In the genomic region with DNA sequence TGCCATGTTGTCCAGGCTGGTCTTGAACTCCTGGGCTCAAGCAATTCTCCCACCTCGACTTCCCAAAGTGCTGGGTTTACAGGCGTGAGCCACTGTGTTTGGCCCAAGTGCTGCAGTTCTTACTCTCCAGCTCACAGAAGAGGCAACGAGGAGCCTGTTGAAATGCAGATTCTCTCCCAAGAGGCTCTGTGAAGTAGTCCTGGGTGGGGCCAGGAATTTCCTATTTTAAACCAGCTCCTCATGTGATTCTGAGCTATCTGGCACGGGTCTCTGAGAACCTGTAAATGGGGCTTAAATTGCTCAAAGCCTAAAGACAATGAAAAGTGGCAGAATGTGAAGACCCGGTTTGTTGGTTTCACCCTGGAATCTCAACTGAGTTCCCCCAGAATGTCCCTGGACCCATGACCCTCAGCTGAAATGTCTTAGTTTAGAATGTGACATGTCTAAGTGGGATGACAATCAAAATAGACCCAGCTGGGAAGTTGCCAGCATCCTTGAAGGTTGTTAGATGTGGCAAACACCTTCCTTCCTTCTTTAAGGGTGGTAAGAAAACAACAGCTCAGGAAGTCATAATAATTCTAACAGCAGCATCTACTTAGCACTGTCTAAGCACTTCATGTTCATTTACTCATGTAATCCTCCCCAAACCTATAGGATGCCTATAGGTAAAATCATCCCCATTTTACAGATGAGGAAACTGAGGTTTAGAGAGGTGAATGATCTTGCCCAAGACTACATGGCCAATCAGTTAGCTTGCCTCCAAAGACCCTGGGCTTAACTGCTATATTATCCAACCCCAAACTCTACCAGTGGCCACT, we compare ENCODE assay signal across 12 cellular contexts. TPM values are rescaled to one million over a fixed set of nuclear protein-coding genes. Genes with fewer than 3 reads are reported as not detected.
DNase-seq lines count a peak whose midpoint lies in the region; ATAC-seq, FAIRE-seq and TF ChIP-seq lines count a peak whose summit lies in the region.
"Had no signal": no experiment of that assay in that cellular context is flagged by ENCODE, and none has a peak within 500 bp of the region (broad histone marks: within the 10 kb centered on the region; RNA-seq: fewer than 3 reads in every experiment).

No MANE protein-coding gene starts in this region.

- no peak for TF ChIP-seq POLR2A in endothelial cell of umbilical vein (IDR thresholded peaks at IDR 0.05; ENCODE audit: low read depth, low read length)

- peak overlapping the region; percentile 95 for H3K27ac Mint-ChIP-seq in activated CD4-positive, alpha-beta T cell treated with anti-CD3 and anti-CD28 coated beads for 36 hours
- peak overlapping the region; percentile 97 for H3K27ac Mint-ChIP-seq in stimulated activated naive CD8-positive, alpha-beta T cell treated with anti-CD3 and anti-CD28 coated beads, Interleukin-15, Interleukin-2, amounts not matched to agents 100 ng/mL and 50 ng/mL, for 24 hours
- H3K27ac Mint-ChIP-seq in Caco-2 (ENCODE audit: unreplicated experiment): no peak overlapping the region

- H3K36me3 Mint-ChIP-seq in activated CD4-positive, alpha-beta T cell treated with anti-CD3 and anti-CD28 coated beads for 36 hours (ENCODE audit: low read depth): peaks cover 46% of the 10 kb centered on the region
- H3K36me3 Mint-ChIP-seq in stimulated activated naive CD8-positive, alpha-beta T cell treated with anti-CD3 and anti-CD28 coated beads, Interleukin-15, Interleukin-2, amounts not matched to agents 100 ng/mL and 50 ng/mL, for 24 hours (ENCODE audit: low read depth): peaks cover 19% of the 10 kb centered on the region
- peaks cover 31% of the 10 kb centered on the region for H3K36me3 Mint-ChIP-seq in Caco-2 (ENCODE audit: insufficient read depth, unreplicated experiment)

- H3K9me1 ChIP-seq in endothelial cell of umbilical vein (replicated peaks; ENCODE audit: control insufficient read depth, extremely low read depth, insufficient read depth, low read length): no peaks in the 10 kb centered on the region

- intact Hi-C loops in activated CD4-positive, alpha-beta T cell treated with anti-CD3 and anti-CD28 coated beads for 36 hours (cut with DNase I, micrococcal nuclease): no loop called here
- intact Hi-C loops in endothelial cell of umbilical vein (cut with micrococcal nuclease) (no loop called here), Caco-2 (cut with micrococcal nuclease; ENCODE audit: unreplicated experiment) (no loop called here)

- no peaks in the 10 kb centered on the region for H3K27me3 ChIP-seq in endothelial cell of umbilical vein (ENCODE audit: control insufficient read depth in 2 of 2, insufficient read depth in 2 of 2, low read length in 2 of 2)
- H3K27me3 ChIP-seq in Caco-2 (replicated peaks; ENCODE audit: control insufficient read depth, insufficient read depth, low read length): no peaks in the 10 kb centered on the region
- H3K27me3 ChIP-seq: body of pancreas, tibial artery had no signal

- H3K4me3 Mint-ChIP-seq in activated CD4-positive, alpha-beta T cell treated with anti-CD3 and anti-CD28 coated beads for 36 hours: peak overlapping the region; percentile 46
- H3K4me3 Mint-ChIP-seq in stimulated activated naive CD8-positive, alpha-beta T cell treated with anti-CD3 and anti-CD28 coated beads, Interleukin-15, Interleukin-2, amounts not matched to agents 100 ng/mL and 50 ng/mL, for 24 hours: peak overlapping the region; percentile 48
- no peak overlapping the region for H3K4me3 Mint-ChIP-seq in Caco-2 (ENCODE audit: unreplicated experiment)

- H3K9me3 Mint-ChIP-seq in activated CD4-positive, alpha-beta T cell treated with anti-CD3 and anti-CD28 coated beads for 36 hours (ENCODE audit: low read depth): no peaks in the 10 kb centered on the region
- no peaks in the 10 kb centered on the region for H3K9me3 Mint-ChIP-seq in stimulated activated naive CD8-positive, alpha-beta T cell treated with anti-CD3 and anti-CD28 coated beads, Interleukin-15, Interleukin-2, amounts not matched to agents 100 ng/mL and 50 ng/mL, for 24 hours
- H3K9me3 Mint-ChIP-seq in Caco-2 (ENCODE audit: unreplicated experiment): no peaks in the 10 kb centered on the region

- H3K4me3 ChIP-seq in endothelial cell of umbilical vein (replicated peaks in 1 of 3; ENCODE audit: insufficient read depth in 1 of 3, low read depth in 1 of 3, low read length in 3 of 3) (no peak overlapping the region), Caco-2 (ENCODE audit: low read depth, low read length) (no peak overlapping the region)
- H3K4me3 ChIP-seq: body of pancreas, tibial artery had no signal

- H3K4me1 Mint-ChIP-seq in activated CD4-positive, alpha-beta T cell treated with anti-CD3 and anti-CD28 coated beads for 36 hours: peaks cover 83% of the 10 kb centered on the region
- H3K4me1 Mint-ChIP-seq in stimulated activated naive CD8-positive, alpha-beta T cell treated with anti-CD3 and anti-CD28 coated beads, Interleukin-15, Interleukin-2, amounts not matched to agents 100 ng/mL and 50 ng/mL, for 24 hours (ENCODE audit: low read depth): peaks cover 92% of the 10 kb centered on the region
- H3K4me1 Mint-ChIP-seq in Caco-2 (ENCODE audit: low read depth, unreplicated experiment): no peaks in the 10 kb centered on the region

- FAIRE-seq in endothelial cell of umbilical vein (lab: Jason Lieb, UNC): peak; percentile 18

- no peak overlapping the region for H3K4me2 ChIP-seq in endothelial cell of umbilical vein (ENCODE audit: insufficient read depth, low read length)

- H3K36me3 ChIP-seq in endothelial cell of umbilical vein (ENCODE audit: control insufficient read depth in 2 of 2, extremely low read depth in 1 of 2, insufficient read depth in 2 of 2, low read length in 2 of 2) (no peaks in the 10 kb centered on the region), Caco-2 (ENCODE audit: control insufficient read depth, insufficient read depth, low read length) (no peaks in the 10 kb centered on the region; the same call in none of the 2 replicates)
- H3K36me3 ChIP-seq: tibial artery had no signal

- CTCF ChIA-PET in activated CD4-positive, alpha-beta T cell treated with anti-CD3 and anti-CD28 coated beads for 36 hours (lab: Charles Lee): interaction anchor here (0.5 to 4.6 kb wide), 9 partner anchors 12 to 426 kb away, joined by 3 to 21 read pairs (median 4); a partner anchor contains a TSS
- CTCF ChIA-PET in endothelial cell of umbilical vein (lab: Charles Lee): interaction anchor here (1.2 to 1.8 kb wide), 3 partner anchors 12 to 412 kb away, joined by 3 to 10 read pairs (median 7); no protein-coding TSS in a partner anchor
- CTCF ChIA-PET in Caco-2 (lab: Charles Lee): interaction anchor here (0.6 kb wide), 1 partner anchor 735 kb away, joined by 3 read pairs; no protein-coding TSS in a partner anchor

- DNase-seq in activated CD4-positive, alpha-beta T cell treated with anti-CD3 and anti-CD28 coated beads for 36 hours: peak; percentile 55
- no peak for DNase-seq in activated CD4-positive, alpha-beta T cell treated with anti-CD3 and anti-CD28 coated beads for 1 hour
- DNase-seq in T-helper 9 cell (peak; percentile 45), endothelial cell of umbilical vein (ENCODE audit: low read depth, low spot score) (no peak), Caco-2 (no peak), NCI-H82 (lab: John Stamatoyannopoulos, UW) (no peak)
- DNase-seq: 8988T, NCI-H748 treated with DMSO at 0.1 percent for 48 hours had no signal

- H4K20me1 ChIP-seq in endothelial cell of umbilical vein (replicated peaks; ENCODE audit: control insufficient read depth, extremely low read depth, insufficient read depth, low read length): no peaks in the 10 kb centered on the region

- H2AFZ ChIP-seq in endothelial cell of umbilical vein (ENCODE audit: low read depth, low read length): no peak overlapping the region

- H3K9me3 ChIP-seq in endothelial cell of umbilical vein (replicated peaks; ENCODE audit: control insufficient read depth, insufficient read depth, low read length) (no peaks in the 10 kb centered on the region), Caco-2 (no peaks in the 10 kb centered on the region)
- H3K9me3 ChIP-seq: body of pancreas, tibial artery had no signal

- BruUV-seq in endothelial cell of umbilical vein (replicated peaks; lab: Mats Ljungman, UMichigan) (no TSS peak), Caco-2 (replicated peaks; lab: Mats Ljungman, UMichigan) (no TSS peak)

- POLR2A ChIA-PET in activated CD4-positive, alpha-beta T cell treated with anti-CD3 and anti-CD28 coated beads for 36 hours (lab: Charles Lee): interaction anchor here (3.7 kb wide), 1 partner anchor 12 kb away, joined by 57 read pairs; no protein-coding TSS in a partner anchor
- POLR2A ChIA-PET in endothelial cell of umbilical vein (lab: Charles Lee): no interaction called here
- POLR2A ChIA-PET in Caco-2 (lab: Charles Lee): interaction anchor here (0.5 kb wide), 1 partner anchor 233 kb away, joined by 3 read pairs; no protein-coding TSS in a partner anchor

- H3K4me1 ChIP-seq in endothelial cell of umbilical vein (ENCODE audit: control insufficient read depth, extremely low read depth, insufficient read depth, low read length) (peaks cover 4% of the 10 kb centered on the region), Caco-2 (peaks cover 17% of the 10 kb centered on the region)

- H3K27ac ChIP-seq in endothelial cell of umbilical vein (ENCODE audit: insufficient read depth, low read depth, low read length): no peak overlapping the region
- H3K27ac ChIP-seq: body of pancreas, tibial artery had no signal

- dilution Hi-C loops in endothelial cell of umbilical vein (cut with MboI; ENCODE audit: extremely low pct_ligation_motif_present, low sequenced_read_pairs): no loop called here

- no peaks in the 10 kb centered on the region for H3K27me3 Mint-ChIP-seq in activated CD4-positive, alpha-beta T cell treated with anti-CD3 and anti-CD28 coated beads for 36 hours
- H3K27me3 Mint-ChIP-seq in stimulated activated naive CD8-positive, alpha-beta T cell treated with anti-CD3 and anti-CD28 coated beads, Interleukin-15, Interleukin-2, amounts not matched to agents 100 ng/mL and 50 ng/mL, for 24 hours: no peaks in the 10 kb centered on the region
- H3K27me3 Mint-ChIP-seq in Caco-2 (ENCODE audit: insufficient read depth, unreplicated experiment): no peaks in the 10 kb centered on the region

- no peak overlapping the region for H3K9ac ChIP-seq in endothelial cell of umbilical vein (replicated peaks; ENCODE audit: extremely low read depth, insufficient read depth, low read length)

- ATAC-seq in activated CD4-positive, alpha-beta T cell treated with anti-CD3 and anti-CD28 coated beads for 36 hours: peak; percentile 44
- no peak for ATAC-seq in GM21786 (IDR thresholded peaks at IDR 0.05; ENCODE audit: unreplicated experiment)
- ATAC-seq: body of pancreas had no signal

- H3K79me2 ChIP-seq in endothelial cell of umbilical vein (ENCODE audit: control insufficient read depth, insufficient read depth, low read length): no peaks in the 10 kb centered on the region

- no peak for TF ChIP-seq CTCF in endothelial cell of umbilical vein (IDR thresholded peaks at IDR 0.05; ENCODE audit: extremely low read depth in 1 of 2, insufficient read depth in 1 of 2, low read depth in 1 of 2, low read length in 2 of 2)
- TF ChIP-seq CTCF in Caco-2 (IDR thresholded peaks at IDR 0.05; ENCODE audit: insufficient read depth in 1 of 2, low read depth in 1 of 2, low read length in 1 of 2, severe bottlenecking in 1 of 2, unreplicated experiment in 1 of 2): no peak

RNA-seq across cellular contexts. Expression of a gene that starts 20.8 kb away (rescaled TPM):
- 100 to 1,000 TPM; 177 to 238 TPM for total RNA-seq in activated CD4-positive, alpha-beta T cell treated with anti-CD3 and anti-CD28 coated beads for 36 hours
- 187 and 190 TPM in 2 replicates for total RNA-seq in endothelial cell of umbilical vein
- 126 and 207 TPM in 2 replicates for polyA plus RNA-seq in endothelial cell of umbilical vein
- polyA plus RNA-seq in endothelial cell of umbilical vein (2011; cell fraction: cytosol; rRNA removed): 287 and 323 TPM in 2 replicates
- 99.2 and 106 TPM in 2 replicates for polyA plus RNA-seq in endothelial cell of umbilical vein (2011; cell fraction: nucleus; rRNA removed)
- 254 and 279 TPM in 2 replicates for polyA plus RNA-seq in endothelial cell of umbilical vein (2012)
- 69.4 and 79.5 TPM in 2 replicates for polyA minus RNA-seq in endothelial cell of umbilical vein
- polyA minus RNA-seq in endothelial cell of umbilical vein (2011; cell fraction: cytosol; rRNA and poly(A)+ RNA removed): 70.8 TPM
- 25.3 and 29.9 TPM in 2 replicates for polyA minus RNA-seq in endothelial cell of umbilical vein (2011; cell fraction: nucleus; rRNA and poly(A)+ RNA removed)
- total RNA-seq in Caco-2 (2022): 232 and 247 TPM in 2 replicates

Comparison
In these comparisons a context has a peak if more than half of its experiments do, and no peak if none do; other contexts are left out.
1. DNase-seq: peak in activated CD4-positive, alpha-beta T cell treated with anti-CD3 and anti-CD28 coated beads for 36 hours (single experiment) and T-helper 9 cell (single experiment); none in activated CD4-positive, alpha-beta T cell treated with anti-CD3 and anti-CD28 coated beads for 1 hour (single experiment), endothelial cell of umbilical vein (single experiment), Caco-2 (0 of 2) and NCI-H82 (single experiment).